22 cellular contexts compared by ENCODE assay signal in genomic region chr6:32132110-32132509, GRCh38. TPM values are rescaled to one million over a fixed set of nuclear protein-coding genes. Genes with fewer than 3 reads are reported as not detected.
DNase-seq lines count a peak whose midpoint lies in the region; ATAC-seq, FAIRE-seq and TF ChIP-seq lines count a peak whose summit lies in the region.
"Had no signal": no experiment of that assay in that cellular context is flagged by ENCODE, and none has a peak within 500 bp of the region (broad histone marks: within the 10 kb centered on the region; RNA-seq: fewer than 3 reads in every experiment).

No MANE protein-coding gene starts in this region.

- ATAC-seq in K562 (no peak), GM18867 (IDR thresholded peaks at IDR 0.05; ENCODE audit: unreplicated experiment) (no peak), GM18873 (IDR thresholded peaks at IDR 0.05; ENCODE audit: low FRiP score, unreplicated experiment) (no peak), GM18858 (IDR thresholded peaks at IDR 0.05; ENCODE audit: unreplicated experiment) (no peak)
- no peak for ATAC-seq in naive thymus-derived CD4-positive, alpha-beta T cell
- ATAC-seq: CD8-positive, alpha-beta T cell; SK-N-SH treated with all-trans-retinoic acid at 6 μM for 48 hours had no signal

- H3K27me3 ChIP-seq in Caco-2 (replicated peaks; ENCODE audit: control insufficient read depth, insufficient read depth, low read length), result no peaks in the 10 kb centered on the region
- H3K27me3 ChIP-seq in K562 (ENCODE audit: control insufficient read depth in 2 of 2, insufficient read depth in 2 of 2, low read length in 2 of 2), result no peaks in the 10 kb centered on the region
- H3K27me3 ChIP-seq in naive thymus-derived CD4-positive, alpha-beta T cell (ENCODE audit: control insufficient read depth in 2 of 2, insufficient read depth in 2 of 2, low read length in 2 of 2), result no peaks in the 10 kb centered on the region
- H3K27me3 ChIP-seq: MG63 had no signal

- H3K36me3 Mint-ChIP-seq in Caco-2 (ENCODE audit: insufficient read depth, unreplicated experiment), result peaks cover 17% of the 10 kb centered on the region
- H3K36me3 Mint-ChIP-seq in naive thymus-derived CD4-positive, alpha-beta T cell, result peaks cover 0 to 7% (median 0%) of the 10 kb centered on the region in 5 donors

- H3K9me3 ChIP-seq in Caco-2 (no peaks in the 10 kb centered on the region), K562 (replicated peaks; ENCODE audit: control insufficient read depth, insufficient read depth, low read depth, low read length) (no peaks in the 10 kb centered on the region)
- no peaks in the 10 kb centered on the region for H3K9me3 ChIP-seq in naive thymus-derived CD4-positive, alpha-beta T cell (ENCODE audit: control insufficient read depth in 2 of 3, low read length in 3 of 3)
- H3K9me3 ChIP-seq: MG63 had no signal

- no peaks in the 10 kb centered on the region for H3K27me3 Mint-ChIP-seq in Caco-2 (ENCODE audit: insufficient read depth, unreplicated experiment)
- H3K27me3 Mint-ChIP-seq in naive thymus-derived CD4-positive, alpha-beta T cell, result peaks cover 0 to 16% (median 0%) of the 10 kb centered on the region in 5 donors

- H3K4me3 Mint-ChIP-seq in Caco-2 (ENCODE audit: unreplicated experiment), result peak overlapping the region; percentile 44
- H3K4me3 Mint-ChIP-seq in naive thymus-derived CD4-positive, alpha-beta T cell, result peak overlapping the region in 6 of 10 donors; percentile 13 to 65 (median 46)

- H2AFZ ChIP-seq in K562 (ENCODE audit: low read depth, low read length), result no peak overlapping the region
- H2AFZ ChIP-seq: GM23248 had no signal

- BruUV-seq in Caco-2 (replicated peaks; lab: Mats Ljungman, UMichigan), result no TSS peak
- no TSS peak for BruUV-seq in K562 (replicated peaks; lab: Mats Ljungman, UMichigan)

- CTCF ChIA-PET in Caco-2 (lab: Charles Lee) (no interaction called here), K562 (lab: Yijun Ruan, JAX; ENCODE audit: low intra/inter-chr PET ratio) (no interaction called here)
- CTCF ChIA-PET in naive thymus-derived CD4-positive, alpha-beta T cell (lab: Charles Lee), result interaction anchor here (0.7 kb wide), 1 partner anchor 1070 kb away, joined by 3 read pairs; no protein-coding TSS in a partner anchor

- no peaks in the 10 kb centered on the region for H4K20me1 ChIP-seq in K562 (replicated peaks; ENCODE audit: control insufficient read depth, insufficient read depth, low read length)

- POLR2A ChIA-PET in Caco-2 (lab: Charles Lee) (interaction anchor here (1.0 kb wide), 1 partner anchor 12 kb away, joined by 3 read pairs; no protein-coding TSS in a partner anchor), K562 (lab: Yijun Ruan, JAX) (interaction anchor here (0.5 to 3.9 kb wide), 13 partner anchors 10 to 429 kb away, joined by 3 to 23 read pairs (median 4); no protein-coding TSS in a partner anchor)
- POLR2A ChIA-PET in naive thymus-derived CD4-positive, alpha-beta T cell (lab: Charles Lee), result interaction anchor here (0.6 to 1.2 kb wide), 2 partner anchors 23 to 27 kb away, joined by 3 read pairs; no protein-coding TSS in a partner anchor

- TF ChIP-seq CTCF in 22Rv1 (IDR thresholded peaks at IDR 0.05), result no peak
- no peak for TF ChIP-seq CTCF in Caco-2 (IDR thresholded peaks at IDR 0.05; ENCODE audit: insufficient read depth in 1 of 2, low read depth in 1 of 2, low read length in 1 of 2, severe bottlenecking in 1 of 2, unreplicated experiment in 1 of 2)
- TF ChIP-seq CTCF in K562 (IDR thresholded peaks at IDR 0.05 in 2 of 3, conservative IDR thresholded peaks at IDR 0.05 in 1 of 3; ENCODE audit: insufficient read depth in 2 of 3, low read depth in 1 of 3, low read length in 3 of 3), result no peak

- H3K27ac ChIP-seq in 22Rv1 (peak overlapping the region; percentile 86), K562 (ENCODE audit: extremely low read depth, low read depth, low read length) (peak overlapping the region; percentile 5; the same call in 1 of the 3 replicates)
- no peak overlapping the region for H3K27ac ChIP-seq in naive thymus-derived CD4-positive, alpha-beta T cell (ENCODE audit: low read depth, low read length)
- H3K27ac ChIP-seq: GM23248 had no signal

- H3K4me1 Mint-ChIP-seq in Caco-2 (ENCODE audit: low read depth, unreplicated experiment), result peaks cover 14% of the 10 kb centered on the region
- H3K4me1 Mint-ChIP-seq in naive thymus-derived CD4-positive, alpha-beta T cell, result peaks cover 16 to 37% (median 29%) of the 10 kb centered on the region in 7 donors

- H3K9ac ChIP-seq in K562 (ENCODE audit: insufficient read depth in 1 of 2, low read depth in 2 of 2, low read length in 2 of 2), result no peak overlapping the region
- H3K9ac ChIP-seq: GM23248 had no signal

- in situ Hi-C loops in K562 (cut with MboI), result no loop called here

- peaks cover 13% of the 10 kb centered on the region for H3K4me1 ChIP-seq in Caco-2
- peaks cover 33 to 43% of the 10 kb centered on the region in 2 experiments for H3K4me1 ChIP-seq in K562 (replicated peaks in 1 of 2; ENCODE audit: control insufficient read depth in 2 of 2, insufficient read depth in 2 of 2, low read length in 2 of 2)
- peaks cover 21 to 23% of the 10 kb centered on the region in 2 donors for H3K4me1 ChIP-seq in naive thymus-derived CD4-positive, alpha-beta T cell (ENCODE audit: control insufficient read depth in 2 of 2, insufficient read depth in 2 of 2, low read length in 2 of 2)

- no peak for TF ChIP-seq RAD21 in K562 (CRISPR knock-in tag; conservative IDR thresholded peaks at IDR 0.05 in 1 of 2, IDR thresholded peaks at IDR 0.05 in 1 of 2)

- DNase-seq in Caco-2 (no peak), K562 (ENCODE audit: extremely low read depth in 1 of 4, low spot score in 3 of 4) (no peak), nucleus accumbens (lab: John Stamatoyannopoulos, UW) (no peak)
- no peak for DNase-seq in naive thymus-derived CD4-positive, alpha-beta T cell
- DNase-seq: CD8-positive, alpha-beta T cell; DMS 273 treated with DMSO at 0.1 percent for 48 hours; GM23248; KG1; MG63; NCI-H1092 treated with DMSO at 0.1 percent for 48 hours; NCI-H1694; NCI-H2107; NCI-H446 treated with DMSO at 0.1 percent for 48 hours; NCI-H748 treated with DMSO at 0.1 percent for 48 hours; SHP77 had no signal

- H3K27ac Mint-ChIP-seq in Caco-2 (ENCODE audit: unreplicated experiment), result no peak overlapping the region
- peak overlapping the region in 1 of 9 donors; percentile 56 for H3K27ac Mint-ChIP-seq in naive thymus-derived CD4-positive, alpha-beta T cell
- H3K27ac Mint-ChIP-seq: CD8-positive, alpha-beta T cell had no signal

- H3K9me1 ChIP-seq in K562 (ENCODE audit: control insufficient read depth, insufficient read depth, low read length), result no peaks in the 10 kb centered on the region

- H3K4me3 ChIP-seq in Caco-2 (ENCODE audit: low read depth, low read length) (no peak overlapping the region), K562 (no peak overlapping the region)
- H3K4me3 ChIP-seq in naive thymus-derived CD4-positive, alpha-beta T cell (ENCODE audit: low read length), result no peak overlapping the region
- H3K4me3 ChIP-seq: GM23248, MG63 had no signal

- H3K36me3 ChIP-seq in Caco-2 (ENCODE audit: control insufficient read depth, insufficient read depth, low read length) (no peaks in the 10 kb centered on the region), K562 (ENCODE audit: control insufficient read depth, insufficient read depth, low read length) (no peaks in the 10 kb centered on the region; the same call in 2 of the 3 replicates)
- peaks cover 0 to 9% (median 0%) of the 10 kb centered on the region in 3 experiments for H3K36me3 ChIP-seq in naive thymus-derived CD4-positive, alpha-beta T cell (ENCODE audit: control insufficient read depth in 2 of 3, insufficient read depth in 3 of 3, low read length in 3 of 3)
- H3K36me3 ChIP-seq: MG63 had no signal

- H3K79me2 ChIP-seq in K562 (ENCODE audit: control insufficient read depth, insufficient read depth, low read length), result peaks cover 27% of the 10 kb centered on the region

- no peak for FAIRE-seq in K562 (lab: Jason Lieb, UNC)
- FAIRE-seq: GM19239, RCC 7860 had no signal

- TF ChIP-seq EP300 in K562 (IDR thresholded peaks at IDR 0.05; ENCODE audit: low read length), result no peak

- peak overlapping the region; percentile 17; the same call in 1 of the 2 replicates for H3K4me2 ChIP-seq in K562 (ENCODE audit: insufficient read depth, low read length)

- no peaks in the 10 kb centered on the region for H3K9me3 Mint-ChIP-seq in Caco-2 (ENCODE audit: unreplicated experiment)
- peaks cover 0 to 2% (median 0%) of the 10 kb centered on the region in 11 donors for H3K9me3 Mint-ChIP-seq in naive thymus-derived CD4-positive, alpha-beta T cell
- H3K9me3 Mint-ChIP-seq: CD8-positive, alpha-beta T cell had no signal

- intact Hi-C loops in Caco-2 (cut with micrococcal nuclease; ENCODE audit: unreplicated experiment), result no loop called here
- intact Hi-C loops in K562 (cut with micrococcal nuclease), result loop anchor here (5.0 kb wide), 1 partner anchor 1070 kb away; the partner anchor contains the start of genes HSD17B8, RXRB and SLC39A7
- intact Hi-C loops in naive thymus-derived CD4-positive, alpha-beta T cell (cut with micrococcal nuclease), result loop anchor here in 1 of 2 donors (5.0 kb wide), 1 partner anchor 235 kb away; the partner anchor contains the start of gene EHMT2

- no peak for TF ChIP-seq POLR2A in K562 (conservative IDR thresholded peaks at IDR 0.05)

RNA-seq across cellular contexts. Expression of gene FKBPL, which starts 2.0 kb away (rescaled TPM):
- 8.9 and 9.1 TPM in 2 replicates for total RNA-seq in Caco-2 (2022)
- 7.3 and 12.0 TPM in 2 replicates for total RNA-seq in K562 (2011; cell fraction: chromatin; rRNA removed; ENCODE audit: low replicate concordance)
- 8.4 and 12.0 TPM in 2 replicates for total RNA-seq in K562 (2011; cell fraction: nucleolus; rRNA removed)
- 7.9 and 8.3 TPM in 2 replicates for total RNA-seq in K562 (2011; cell fraction: nucleoplasm; rRNA removed)
- total RNA-seq in K562 (2014; rRNA removed), result 18.8 and 24.3 TPM in 2 replicates
- total RNA-seq in K562 (2014; rRNA removed; fragmentation: Illumina TruSeq; extraction: Trizol), result 18.7 and 23.5 TPM in 2 replicates
- total RNA-seq in K562 (2015; rRNA removed; fragmentation: Illumina TruSeq; extraction: Trizol), result 23.9 and 26.7 TPM in 2 replicates
- total RNA-seq in K562 (2021), result 21.0 and 22.9 TPM in 2 replicates
- polyA plus RNA-seq in K562 (2011; rRNA removed), result 9.0 and 11.5 TPM in 2 replicates
- polyA plus RNA-seq in K562 (2011; cell fraction: cytosol; rRNA removed), result 7.7 and 12.2 TPM in 2 replicates
- 6.2 and 7.7 TPM in 2 replicates for polyA plus RNA-seq in K562 (2011; cell fraction: nucleus; rRNA removed)
- polyA plus RNA-seq in K562 (2012), result 14.2 and 18.6 TPM in 2 replicates
- polyA plus RNA-seq in K562 (2014; fragmentation: Illumina TruSeq; extraction: Trizol), result 22.2 and 23.3 TPM in 2 replicates
- 10 to 100 TPM; 18.3 to 31.4 TPM for polyA plus RNA-seq in K562 (2014; fragmentation: Nextera tagmentation; extraction: Ambion mirVana)
- 20.1 and 20.6 TPM in 2 replicates for polyA plus RNA-seq in K562 (2014; rRNA removed)
- polyA minus RNA-seq in K562 (2011; rRNA and poly(A)+ RNA removed), result 6.1 and 7.3 TPM in 2 replicates
- polyA minus RNA-seq in K562 (2011; cell fraction: cytosol; rRNA and poly(A)+ RNA removed), result 4.6 and 7.4 TPM in 2 replicates
- 3.9 and 7.9 TPM in 2 replicates for polyA minus RNA-seq in K562 (2011; cell fraction: nucleus; rRNA and poly(A)+ RNA removed)
- 1 to 10 TPM in 4 of 5 experiments, under 1 TPM in 1; 0.82 to 5.1 (median 3.0) TPM for total RNA-seq in naive thymus-derived CD4-positive, alpha-beta T cell
- polyA plus RNA-seq in naive thymus-derived CD4-positive, alpha-beta T cell, result 1 to 10 TPM; 1.3 to 4.1 TPM

RNA-seq across cellular contexts. Expression of gene ATF6B, which starts 4.1 kb away (rescaled TPM):
- total RNA-seq in Caco-2 (2022) (61.5 and 64.9 TPM in 2 replicates), K562 (2014; rRNA removed) (22.7 and 25.4 TPM in 2 replicates), K562 (2014; rRNA removed; fragmentation: Illumina TruSeq; extraction: Trizol) (15.6 and 21.5 TPM in 2 replicates), K562 (2015; rRNA removed; fragmentation: Illumina TruSeq; extraction: Trizol) (30.5 and 31.7 TPM in 2 replicates), K562 (2021) (83.6 and 89.7 TPM in 2 replicates)
- 189 and 474 TPM in 2 replicates for total RNA-seq in K562 (2011; cell fraction: chromatin; rRNA removed; ENCODE audit: low replicate concordance)
- total RNA-seq in K562 (2011; cell fraction: nucleolus; rRNA removed), result 248 and 265 TPM in 2 replicates
- 205 and 216 TPM in 2 replicates for total RNA-seq in K562 (2011; cell fraction: nucleoplasm; rRNA removed)
- polyA plus RNA-seq in K562 (2011; rRNA removed) (46.6 and 83.9 TPM in 2 replicates), K562 (2014; fragmentation: Illumina TruSeq; extraction: Trizol) (128 and 131 TPM in 2 replicates), K562 (2014; fragmentation: Nextera tagmentation; extraction: Ambion mirVana) (10 to 100 TPM; 20.7 to 26.1 TPM), K562 (2014; rRNA removed) (88.0 and 103 TPM in 2 replicates)
- 74.9 and 91.7 TPM in 2 replicates for polyA plus RNA-seq in K562 (2011; cell fraction: cytosol; rRNA removed)
- 198 and 250 TPM in 2 replicates for polyA plus RNA-seq in K562 (2011; cell fraction: nucleus; rRNA removed)
- 138 and 229 TPM in 2 replicates for polyA plus RNA-seq in K562 (2012)
- 22.1 and 23.6 TPM in 2 replicates for polyA minus RNA-seq in K562 (2011; rRNA and poly(A)+ RNA removed)
- polyA minus RNA-seq in K562 (2011; cell fraction: cytosol; rRNA and poly(A)+ RNA removed), result 34.3 and 45.6 TPM in 2 replicates
- 42.9 and 68.4 TPM in 2 replicates for polyA minus RNA-seq in K562 (2011; cell fraction: nucleus; rRNA and poly(A)+ RNA removed)
- 100 to 1,000 TPM; 115 to 168 (median 142) TPM for total RNA-seq in naive thymus-derived CD4-positive, alpha-beta T cell
- polyA plus RNA-seq in naive thymus-derived CD4-positive, alpha-beta T cell, result 10 to 100 TPM; 28.0 to 29.0 TPM

RNA-seq across cellular contexts. Expression of gene PRRT1, which starts 19.6 kb away (rescaled TPM):
- 2.0 and 3.6 TPM in 2 replicates for total RNA-seq in Caco-2 (2022)
- 2.0 and 3.2 TPM in 2 replicates for total RNA-seq in K562 (2011; cell fraction: chromatin; rRNA removed; ENCODE audit: low replicate concordance)
- 0.92 and 1.5 TPM in 2 replicates for total RNA-seq in K562 (2011; cell fraction: nucleolus; rRNA removed)
- total RNA-seq in K562 (2011; cell fraction: nucleoplasm; rRNA removed), result 3.2 and 6.0 TPM in 2 replicates
- 0.14 and 0.57 TPM in 2 replicates for total RNA-seq in K562 (2014; rRNA removed)
- total RNA-seq in K562 (2014; rRNA removed; fragmentation: Illumina TruSeq; extraction: Trizol), result 0.16 and 0.29 TPM in 2 replicates
- total RNA-seq in K562 (2015; rRNA removed; fragmentation: Illumina TruSeq; extraction: Trizol), result 0.40 and 0.53 TPM in 2 replicates
- total RNA-seq in K562 (2021), result 1.9 and 3.0 TPM in 2 replicates
- 0.50 and 1.1 TPM in 2 replicates for polyA plus RNA-seq in K562 (2011; rRNA removed)
- 1.3 and 2.0 TPM in 2 replicates for polyA plus RNA-seq in K562 (2011; cell fraction: cytosol; rRNA removed)
- 6.7 and 12.8 TPM in 2 replicates for polyA plus RNA-seq in K562 (2011; cell fraction: nucleus; rRNA removed)
- 3.9 and 9.0 TPM in 2 replicates for polyA plus RNA-seq in K562 (2012)
- 3.3 and 3.5 TPM in 2 replicates for polyA plus RNA-seq in K562 (2014; fragmentation: Illumina TruSeq; extraction: Trizol)
- under 1 TPM; 0.31 to 0.41 TPM for polyA plus RNA-seq in K562 (2014; fragmentation: Nextera tagmentation; extraction: Ambion mirVana)
- polyA plus RNA-seq in K562 (2014; rRNA removed), result 2.1 and 2.8 TPM in 2 replicates
- 0.07 and 0.27 TPM in 2 replicates for polyA minus RNA-seq in K562 (2011; rRNA and poly(A)+ RNA removed)
- 0.48 TPM in 1 of 2 replicates, not detected in the other for polyA minus RNA-seq in K562 (2011; cell fraction: cytosol; rRNA and poly(A)+ RNA removed)
- polyA minus RNA-seq in K562 (2011; cell fraction: nucleus; rRNA and poly(A)+ RNA removed), result 0.44 and 0.54 TPM in 2 replicates
- total RNA-seq in naive thymus-derived CD4-positive, alpha-beta T cell, result 1 to 10 TPM in 4 of 5 experiments, under 1 TPM in 1; 0.31 to 7.4 (median 3.4) TPM
- 1 to 10 TPM; 2.2 to 6.2 TPM for polyA plus RNA-seq in naive thymus-derived CD4-positive, alpha-beta T cell

RNA-seq across cellular contexts. Expression of gene PPT2, which starts 21.8 kb away (rescaled TPM):
- total RNA-seq in Caco-2 (2022), result 80.8 and 92.5 TPM in 2 replicates
- 123 and 281 TPM in 2 replicates for total RNA-seq in K562 (2011; cell fraction: chromatin; rRNA removed; ENCODE audit: low replicate concordance)
- total RNA-seq in K562 (2011; cell fraction: nucleolus; rRNA removed), result 210 and 218 TPM in 2 replicates
- total RNA-seq in K562 (2011; cell fraction: nucleoplasm; rRNA removed), result 184 and 227 TPM in 2 replicates
- total RNA-seq in K562 (2014; rRNA removed), result 69.9 and 296 TPM in 2 replicates
- 42.5 and 43.7 TPM in 2 replicates for total RNA-seq in K562 (2014; rRNA removed; fragmentation: Illumina TruSeq; extraction: Trizol)
- total RNA-seq in K562 (2015; rRNA removed; fragmentation: Illumina TruSeq; extraction: Trizol), result 44.1 and 45.6 TPM in 2 replicates
- total RNA-seq in K562 (2021), result 83.2 and 83.4 TPM in 2 replicates
- polyA plus RNA-seq in K562 (2011; rRNA removed), result 75.8 and 76.6 TPM in 2 replicates
- 86.3 and 114 TPM in 2 replicates for polyA plus RNA-seq in K562 (2011; cell fraction: cytosol; rRNA removed)
- polyA plus RNA-seq in K562 (2011; cell fraction: nucleus; rRNA removed), result 311 and 473 TPM in 2 replicates
- 53.9 and 83.7 TPM in 2 replicates for polyA plus RNA-seq in K562 (2012)
- polyA plus RNA-seq in K562 (2014; fragmentation: Illumina TruSeq; extraction: Trizol), result 92.6 and 98.8 TPM in 2 replicates
- 10 to 100 TPM; 27.4 to 41.6 TPM for polyA plus RNA-seq in K562 (2014; fragmentation: Nextera tagmentation; extraction: Ambion mirVana)
- 86.4 and 95.1 TPM in 2 replicates for polyA plus RNA-seq in K562 (2014; rRNA removed)
- polyA minus RNA-seq in K562 (2011; rRNA and poly(A)+ RNA removed), result 25.0 and 32.8 TPM in 2 replicates
- 31.8 and 46.0 TPM in 2 replicates for polyA minus RNA-seq in K562 (2011; cell fraction: cytosol; rRNA and poly(A)+ RNA removed)
- 44.2 and 45.1 TPM in 2 replicates for polyA minus RNA-seq in K562 (2011; cell fraction: nucleus; rRNA and poly(A)+ RNA removed)
- 10 to 100 TPM; 11.8 to 21.9 (median 15.8) TPM for total RNA-seq in naive thymus-derived CD4-positive, alpha-beta T cell
- polyA plus RNA-seq in naive thymus-derived CD4-positive, alpha-beta T cell, result 10 to 100 TPM; 14.3 to 15.7 TPM

RNA-seq across cellular contexts. Expression of gene TNXB, which starts 23.0 kb away (rescaled TPM):
- total RNA-seq in Caco-2 (2022), result 2.7 and 3.9 TPM in 2 replicates
- total RNA-seq in K562 (2011; cell fraction: chromatin; rRNA removed; ENCODE audit: low replicate concordance), result 19.6 and 47.4 TPM in 2 replicates
- 28.9 and 33.2 TPM in 2 replicates for total RNA-seq in K562 (2011; cell fraction: nucleolus; rRNA removed)
- 21.4 and 27.9 TPM in 2 replicates for total RNA-seq in K562 (2011; cell fraction: nucleoplasm; rRNA removed)
- total RNA-seq in K562 (2014; rRNA removed), result 28.1 and 35.0 TPM in 2 replicates
- total RNA-seq in K562 (2014; rRNA removed; fragmentation: Illumina TruSeq; extraction: Trizol), result 4.2 and 6.1 TPM in 2 replicates
- 25.0 and 26.2 TPM in 2 replicates for total RNA-seq in K562 (2015; rRNA removed; fragmentation: Illumina TruSeq; extraction: Trizol)
- total RNA-seq in K562 (2021), result 24.2 and 25.8 TPM in 2 replicates
- 11.3 and 13.3 TPM in 2 replicates for polyA plus RNA-seq in K562 (2011; rRNA removed)
- 20.6 and 53.8 TPM in 2 replicates for polyA plus RNA-seq in K562 (2011; cell fraction: cytosol; rRNA removed)
- polyA plus RNA-seq in K562 (2011; cell fraction: nucleus; rRNA removed), result 25.4 and 47.3 TPM in 2 replicates
- 25.6 and 28.6 TPM in 2 replicates for polyA plus RNA-seq in K562 (2012)
- 12.4 and 24.8 TPM in 2 replicates for polyA plus RNA-seq in K562 (2014; fragmentation: Illumina TruSeq; extraction: Trizol)
- under 1 TPM; 0.14 to 0.43 TPM for polyA plus RNA-seq in K562 (2014; fragmentation: Nextera tagmentation; extraction: Ambion mirVana)
- polyA plus RNA-seq in K562 (2014; rRNA removed), result 24.5 and 27.0 TPM in 2 replicates
- polyA minus RNA-seq in K562 (2011; rRNA and poly(A)+ RNA removed), result 3.1 and 6.0 TPM in 2 replicates
- polyA minus RNA-seq in K562 (2011; cell fraction: cytosol; rRNA and poly(A)+ RNA removed), result 15.5 and 15.6 TPM in 2 replicates
- polyA minus RNA-seq in K562 (2011; cell fraction: nucleus; rRNA and poly(A)+ RNA removed), result 16.2 and 17.0 TPM in 2 replicates
- total RNA-seq in naive thymus-derived CD4-positive, alpha-beta T cell, result 10 to 100 TPM in 4 of 5 experiments, 1 to 10 TPM in 1; 8.8 to 17.2 (median 13.1) TPM
- polyA plus RNA-seq in naive thymus-derived CD4-positive, alpha-beta T cell, result under 1 TPM in 1 of 2 donors, not detected in 1; 0.43 TPM
